ENCODE assay signal across 17 cellular contexts in the genomic region with DNA sequence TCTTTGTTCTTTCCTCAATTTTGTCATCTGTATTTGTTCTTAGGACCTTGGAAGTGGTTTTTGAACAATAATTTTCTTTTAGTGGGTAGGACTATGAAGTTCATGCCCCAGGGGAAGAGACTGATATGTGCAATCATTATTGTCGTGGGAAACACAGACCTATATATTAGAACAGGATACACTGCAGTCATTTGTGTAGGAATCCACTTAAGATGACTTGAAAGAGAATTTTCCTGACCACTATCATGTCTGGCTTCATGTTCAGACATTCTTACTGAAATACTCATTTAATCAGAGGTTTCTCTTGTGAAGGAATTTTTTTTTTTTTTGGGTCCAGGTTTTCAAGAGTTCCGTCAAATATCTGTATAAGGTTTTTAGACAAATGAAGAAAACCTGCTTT.
DNase-seq lines count a peak whose midpoint lies in the region; ATAC-seq and TF ChIP-seq lines count a peak whose summit lies in the region.
"Had no signal": no experiment of that assay in that cellular context is flagged by ENCODE, and none has a peak within 500 bp of the region (broad histone marks: within the 10 kb centered on the region; RNA-seq: fewer than 3 reads in every experiment).

No MANE protein-coding gene starts in this region.

- H3K27ac ChIP-seq in BLaER1 (no peak overlapping the region), SJCRH30 (peak overlapping the region; percentile 34), endodermal cell (ENCODE audit: low read depth, low read length) (no peak overlapping the region), neuronal stem cell (replicated peaks; ENCODE audit: low read length) (no peak overlapping the region), RWPE1 (no peak overlapping the region)
- H3K27ac ChIP-seq: lower lobe of right lung had no signal

- H3K4me1 Mint-ChIP-seq in endodermal cell = peaks cover 5% of the 10 kb centered on the region

- H3K9ac ChIP-seq in BLaER1 = no peak overlapping the region
- no peak overlapping the region for H3K9ac ChIP-seq in endodermal cell (ENCODE audit: extremely low read depth, low read length, poor library complexity, severe bottlenecking)
- H3K9ac ChIP-seq in neuronal stem cell (ENCODE audit: low read depth, low read length, poor library complexity) = no peak overlapping the region

- H3K14ac ChIP-seq in neuronal stem cell (ENCODE audit: low read length) = no peak overlapping the region

- TF ChIP-seq CTCF in epithelial cell of esophagus (IDR thresholded peaks at IDR 0.05; ENCODE audit: insufficient read depth, low read depth, low read length, missing control alignments) (no peak), endodermal cell (conservative IDR thresholded peaks at IDR 0.05) (no peak), RWPE1 (conservative IDR thresholded peaks at IDR 0.05; ENCODE audit: low read depth) (no peak)

- no peak overlapping the region for H3K23ac ChIP-seq in neuronal stem cell (ENCODE audit: low read depth, low read length, poor library complexity)

- H3K79me1 ChIP-seq in neuronal stem cell (ENCODE audit: low read depth, low read length) = no peaks in the 10 kb centered on the region

- H3K4me3 Mint-ChIP-seq in endodermal cell = no peak overlapping the region
- H3K4me3 Mint-ChIP-seq: activated naive CD4-positive, alpha-beta T cell treated with anti-CD3 and anti-CD28 coated beads, Interleukin-2, amount 50 U/mL, for 24 hours; stimulated activated naive CD8-positive, alpha-beta T cell treated with anti-CD3 and anti-CD28 coated beads, Interleukin-15, Interleukin-2, amounts not matched to agents 100 ng/mL and 50 ng/mL, for 24 hours had no signal

- H2BK12ac ChIP-seq in neuronal stem cell (ENCODE audit: low read length) = no peak overlapping the region

- POLR2A ChIA-PET in RWPE1 (lab: Yijun Ruan, JAX; ENCODE audit: low non-redundant PET) = no interaction called here

- H3K36me3 Mint-ChIP-seq in endodermal cell (ENCODE audit: low read depth) = no peaks in the 10 kb centered on the region
- H3K36me3 Mint-ChIP-seq: activated naive CD4-positive, alpha-beta T cell treated with anti-CD3 and anti-CD28 coated beads, Interleukin-2, amount 50 U/mL, for 24 hours had no signal

- no peaks in the 10 kb centered on the region for H4K20me1 ChIP-seq in BLaER1

- ATAC-seq in HG03039 (IDR thresholded peaks at IDR 0.05; ENCODE audit: unreplicated experiment) = no peak
- ATAC-seq: lower lobe of right lung had no signal

- H3K18ac ChIP-seq in neuronal stem cell (ENCODE audit: low read length) = no peak overlapping the region

- H3K27ac Mint-ChIP-seq in endodermal cell = no peak overlapping the region
- H3K27ac Mint-ChIP-seq: stimulated activated naive CD8-positive, alpha-beta T cell treated with anti-CD3 and anti-CD28 coated beads, Interleukin-15, Interleukin-2, amounts not matched to agents 100 ng/mL and 50 ng/mL, for 24 hours had no signal

- no peak overlapping the region for H3K4me3 ChIP-seq in BLaER1
- H3K4me3 ChIP-seq in SJCRH30 = no peak overlapping the region
- no peak overlapping the region for H3K4me3 ChIP-seq in epithelial cell of esophagus (ENCODE audit: low read length)
- no peak overlapping the region for H3K4me3 ChIP-seq in endodermal cell (ENCODE audit: low read length)
- H3K4me3 ChIP-seq in neuronal stem cell (ENCODE audit: low read length in 2 of 2) = no peak overlapping the region
- H3K4me3 ChIP-seq: lower lobe of right lung, skin epidermis had no signal

- H2AK5ac ChIP-seq in neuronal stem cell (ENCODE audit: low read depth, low read length) = no peak overlapping the region

- H3K4me1 ChIP-seq in BLaER1 = peaks cover 32% of the 10 kb centered on the region
- H3K4me1 ChIP-seq in SJCRH30 = peaks cover 19% of the 10 kb centered on the region
- H3K4me1 ChIP-seq in endodermal cell (ENCODE audit: control insufficient read depth, insufficient read depth, low read length) = no peaks in the 10 kb centered on the region
- H3K4me1 ChIP-seq in neuronal stem cell (ENCODE audit: control insufficient read depth in 2 of 2, insufficient read depth in 1 of 2, low read depth in 1 of 2, low read length in 2 of 2) = no peaks in the 10 kb centered on the region
- H3K4me1 ChIP-seq: lower lobe of right lung had no signal

- CTCF ChIA-PET in RWPE1 (lab: Yijun Ruan, JAX) = interaction anchor here (0.7 kb wide), 1 partner anchor 1042 kb away, joined by 6 read pairs; no protein-coding TSS in a partner anchor

- no peaks in the 10 kb centered on the region for H3K36me3 ChIP-seq in BLaER1
- no peaks in the 10 kb centered on the region for H3K36me3 ChIP-seq in SJCRH30
- H3K36me3 ChIP-seq in endodermal cell (ENCODE audit: control insufficient read depth, insufficient read depth, low read length) = no peaks in the 10 kb centered on the region
- peaks cover 0 to 2% of the 10 kb centered on the region in 2 donors for H3K36me3 ChIP-seq in neuronal stem cell (replicated peaks in 1 of 2; ENCODE audit: control insufficient read depth in 2 of 2, insufficient read depth in 2 of 2, low read length in 2 of 2)
- H3K36me3 ChIP-seq: lower lobe of right lung had no signal

- H3K27me3 ChIP-seq in BLaER1 = no peaks in the 10 kb centered on the region
- H3K27me3 ChIP-seq in SJCRH30 = no peaks in the 10 kb centered on the region
- no peaks in the 10 kb centered on the region for H3K27me3 ChIP-seq in endodermal cell (ENCODE audit: control insufficient read depth, insufficient read depth, low read length, poor library complexity, severe bottlenecking)
- H3K27me3 ChIP-seq in neuronal stem cell (ENCODE audit: control insufficient read depth in 3 of 3, insufficient read depth in 3 of 3, low read depth in 1 of 3, low read length in 3 of 3) = no peaks in the 10 kb centered on the region

- no peak overlapping the region for H4K91ac ChIP-seq in neuronal stem cell (ENCODE audit: low read depth, low read length, poor library complexity)

- no peaks in the 10 kb centered on the region for H3K27me3 Mint-ChIP-seq in endodermal cell (ENCODE audit: insufficient read depth)
- H3K27me3 Mint-ChIP-seq: activated naive CD4-positive, alpha-beta T cell treated with anti-CD3 and anti-CD28 coated beads, Interleukin-2, amount 50 U/mL, for 24 hours; stimulated activated naive CD8-positive, alpha-beta T cell treated with anti-CD3 and anti-CD28 coated beads, Interleukin-15, Interleukin-2, amounts not matched to agents 100 ng/mL and 50 ng/mL, for 24 hours had no signal

- H2BK120ac ChIP-seq in neuronal stem cell (ENCODE audit: low read depth, low read length) = no peak overlapping the region

- H2BK5ac ChIP-seq in neuronal stem cell (ENCODE audit: low read length) = no peak overlapping the region

- H3K4me2 ChIP-seq in BLaER1 (peak overlapping the region; percentile 70), neuronal stem cell (ENCODE audit: insufficient read depth, low read length, poor library complexity, severe bottlenecking) (no peak overlapping the region)

- H3K9me3 ChIP-seq in BLaER1 (no peaks in the 10 kb centered on the region), SJCRH30 (replicated peaks) (no peaks in the 10 kb centered on the region), endodermal cell (ENCODE audit: control insufficient read depth, low read length) (no peaks in the 10 kb centered on the region), neuronal stem cell (replicated peaks in 1 of 2; ENCODE audit: control insufficient read depth in 2 of 2, insufficient read depth in 1 of 2, low read depth in 1 of 2, low read length in 2 of 2) (no peaks in the 10 kb centered on the region)
- H3K9me3 ChIP-seq: lower lobe of right lung had no signal

- WGBS in endodermal cell (ENCODE audit: insufficient coverage in 1 of 2, insufficient read length in 1 of 2), 2 experiments = 93 to 100% methylated on average over 1 to 2 of the region's 2 CpGs
- WGBS in neuronal stem cell (ENCODE audit: extremely low coverage in 2 of 2, insufficient read length in 2 of 2, insufficient replicate concordance in 1 of 2), 2 donors = no CpG with 5 or more reads among the region's 2 CpGs

- no peak overlapping the region for H2BK15ac ChIP-seq in neuronal stem cell (ENCODE audit: low read length)

- H4K8ac ChIP-seq in neuronal stem cell (ENCODE audit: low read depth, low read length) = no peak overlapping the region

- DNase-seq in SJCRH30 (peak in 1 of 2 experiments; percentile 13), epithelial cell of esophagus (ENCODE audit: low read depth) (peak; percentile 33), myocyte (ENCODE audit: low read depth) (peak; percentile 44), endodermal cell (no peak), neuronal stem cell (ENCODE audit: low spot score) (no peak), RWPE1 (ENCODE audit: low spot score) (no peak)
- DNase-seq: activated CD8-positive, alpha-beta memory T cell treated with anti-CD3 and anti-CD28 coated beads, Interleukin-2, amount 50 U/mL, for 48 hours; cerebellar nuclear complex; erythroblast; lower lobe of right lung; NCI-H187 treated with DMSO at 0.1 percent for 48 hours; NCI-H526 treated with DMSO at 0.1 percent for 48 hours had no signal

- H2AFZ ChIP-seq in neuronal stem cell (ENCODE audit: low read length) = no peak overlapping the region

- no peak overlapping the region for H3K4ac ChIP-seq in neuronal stem cell (ENCODE audit: low read length)

- peaks cover 2% of the 10 kb centered on the region for H3K9me3 Mint-ChIP-seq in endodermal cell
- H3K9me3 Mint-ChIP-seq: activated naive CD4-positive, alpha-beta T cell treated with anti-CD3 and anti-CD28 coated beads, Interleukin-2, amount 50 U/mL, for 24 hours; stimulated activated naive CD8-positive, alpha-beta T cell treated with anti-CD3 and anti-CD28 coated beads, Interleukin-15, Interleukin-2, amounts not matched to agents 100 ng/mL and 50 ng/mL, for 24 hours had no signal

Comparison
In these comparisons a context has a peak if more than half of its experiments do, and no peak if none do; other contexts are left out.
1. DNase-seq: peak in epithelial cell of esophagus (single experiment) and myocyte (single experiment); none in endodermal cell (single experiment), neuronal stem cell (single experiment) and RWPE1 (single experiment).